In the genomic region with DNA sequence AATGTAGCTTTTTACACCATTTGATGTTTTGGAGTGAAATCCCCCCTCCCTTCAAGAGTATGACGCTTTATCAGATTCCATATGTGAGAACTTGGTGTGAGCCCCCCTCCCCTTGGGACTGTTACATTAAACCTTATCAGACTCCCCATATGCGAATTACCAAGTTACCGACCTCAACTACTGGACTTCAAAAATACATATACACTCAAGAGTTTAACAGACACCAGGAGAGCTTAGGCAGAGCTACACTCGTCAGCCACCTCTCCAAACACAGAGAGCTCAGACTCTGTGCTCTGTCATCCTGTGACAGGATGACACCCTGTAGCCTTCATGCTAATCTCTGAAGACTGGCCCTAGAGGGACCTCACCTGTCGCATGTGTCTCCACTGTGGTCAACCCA, we compare ENCODE assay signal across 20 cellular contexts.
"Had no signal": no experiment of that assay in that cellular context is flagged by ENCODE, and none has a peak within 500 bp of the region (broad histone marks: within the 10 kb centered on the region; RNA-seq: fewer than 3 reads in every experiment).

No MANE protein-coding gene starts in this region.

- ATAC-seq: left ventricle myocardium superior; lower lobe of right lung; naive thymus-derived CD8-positive, alpha-beta T cell; psoas muscle; right cardiac atrium; stimulated activated memory B cell treated with anti-CD40 and anti-IgM and Interleukin-4, amounts not matched to agents 10 μg/mL and 1 μg/mL and 100 μg/mL, for 72 hours; stimulated activated naive CD8-positive, alpha-beta T cell treated with anti-CD3 and anti-CD28 coated beads, Interleukin-15, Interleukin-2, amounts not matched to agents 100 U/mL and 50 U/mL, for 24 hours had no signal

- H3K9me3 ChIP-seq: colonic mucosa, lower lobe of right lung, ovary, psoas muscle, sigmoid colon, spleen, testis, tibial artery, upper lobe of left lung had no signal

- DNase-seq: colonic mucosa; effector memory CD4-positive, alpha-beta T cell; left ventricle myocardium superior; lower lobe of right lung; naive thymus-derived CD8-positive, alpha-beta T cell; nephron progenitor cell; nucleus accumbens; ovary; posterior cingulate gyrus; psoas muscle; right cardiac atrium; sigmoid colon; spleen; stimulated activated CD4-positive, alpha-beta T cell treated with anti-CD3 and anti-CD28 coated beads, Interleukin-4, amount 100 ng/mL, for 4 hours; stimulated activated naive CD8-positive, alpha-beta T cell treated with anti-CD3 and anti-CD28 coated beads, Interleukin-15, Interleukin-2, amounts not matched to agents 100 U/mL and 50 U/mL, for 24 hours; substantia nigra; testis; tibial artery; upper lobe of left lung had no signal

- H3K27ac ChIP-seq: colonic mucosa, lower lobe of right lung, ovary, psoas muscle, sigmoid colon, spleen, testis, tibial artery, upper lobe of left lung had no signal

- H3K4me1 ChIP-seq: colonic mucosa, lower lobe of right lung, psoas muscle, sigmoid colon, spleen, testis, tibial artery, upper lobe of left lung had no signal

- H3K27me3 ChIP-seq: colonic mucosa, ovary, sigmoid colon, spleen, testis, tibial artery, upper lobe of left lung had no signal

- H3K4me3 ChIP-seq: colonic mucosa, lower lobe of right lung, ovary, psoas muscle, sigmoid colon, spleen, testis, tibial artery, upper lobe of left lung had no signal

- H3K36me3 ChIP-seq: colonic mucosa, ovary had no signal
